In the genomic region with DNA sequence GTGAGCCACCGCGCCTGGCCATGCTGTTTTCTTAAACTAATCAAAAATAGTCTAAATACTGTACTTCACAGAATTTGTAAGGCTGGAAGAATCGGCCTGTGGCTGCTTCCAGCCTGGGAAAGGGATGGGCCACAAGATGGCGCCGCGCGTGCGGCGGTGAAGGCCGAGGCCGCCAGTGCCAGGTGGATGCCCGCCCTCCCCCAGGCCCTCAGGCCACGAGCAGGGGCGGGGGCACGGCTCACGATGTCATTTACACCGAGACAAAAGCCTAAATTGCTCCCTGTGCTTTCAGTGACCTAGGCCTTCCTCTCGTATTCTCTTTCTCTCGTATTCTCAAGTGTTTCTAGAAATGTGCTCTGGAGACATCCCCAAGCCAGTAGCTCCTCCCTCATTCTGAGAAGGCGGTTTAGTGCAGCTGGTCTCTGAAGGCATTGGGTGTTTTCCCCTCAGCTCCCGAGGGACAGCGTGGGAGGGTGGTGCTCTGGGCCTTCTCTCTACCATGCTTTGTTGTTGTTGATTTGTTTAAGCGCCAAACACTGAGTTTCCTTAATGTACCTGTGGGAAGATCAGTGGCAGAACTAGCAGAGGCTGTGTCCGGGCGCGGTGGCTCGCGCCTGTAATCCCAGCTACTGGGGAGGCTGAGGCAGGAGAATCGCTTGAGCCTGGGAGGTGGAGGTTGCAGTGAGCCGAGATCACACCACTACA, we compare ENCODE assay signal across 8 cellular contexts.
DNase-seq lines count a peak whose midpoint lies in the region; ATAC-seq and TF ChIP-seq lines count a peak whose summit lies in the region.

No MANE protein-coding gene starts in this region.

- peak overlapping the region; percentile 71 for H3K27ac ChIP-seq in VCaP

- peak; percentile 79 for ATAC-seq in GM18508 (IDR thresholded peaks at IDR 0.05; ENCODE audit: insufficient read depth, unreplicated experiment)
- peak; percentile 91 for ATAC-seq in HG03025 (IDR thresholded peaks at IDR 0.05; ENCODE audit: low FRiP score, unreplicated experiment)

- in situ Hi-C loops in T47D (cut with HindIII; ENCODE audit: low pct_unique_long_range_greater_than_20kb, low sequenced_read_pairs): no loop called here

- peak; percentile 71 for DNase-seq in 8988T
- peak; percentile 56 for DNase-seq in NCI-H2029 treated with DMSO at 0.1 percent for 48 hours (lab: John Stamatoyannopoulos, UW)
- DNase-seq in T47D (ENCODE audit: low read depth in 1 of 2, low spot score in 1 of 2): peak; percentile 77 to 85
- DNase-seq in inferior parietal cortex (ENCODE audit: extremely low spot score): peak; percentile 81
- peak; percentile 45 to 63 for DNase-seq in stimulated activated CD4-positive, alpha-beta T cell treated with anti-CD3 and anti-CD28 coated beads, Interleukin-12 subunit alpha, Interleukin-12 subunit beta, amount 100 ng/mL, for 24 hours (ENCODE audit: low read depth in 2 of 2)

- TF ChIP-seq CTCF in VCaP (conservative IDR thresholded peaks at IDR 0.05): peak; percentile 96

Comparison
In these comparisons a context has a peak if more than half of its experiments do, and no peak if none do; other contexts are left out.
1. Peak in every context shown above with its lines: DNase-seq, ATAC-seq and H3K27ac ChIP-seq.